Comparison of ENCODE assay signal across 7 cellular contexts in genomic region chr19:13850910-13851753, GRCh38. TPM values are rescaled to one million over a fixed set of nuclear protein-coding genes. Genes with fewer than 3 reads are reported as not detected.
DNase-seq lines count a peak whose midpoint lies in the region; ATAC-seq lines count a peak whose summit lies in the region.

No MANE protein-coding gene starts in this region.

- no peaks in the 10 kb centered on the region for H3K27me3 ChIP-seq in HUES64 (ENCODE audit: insufficient read depth, low read length)
- H3K27me3 ChIP-seq in layer of hippocampus (ENCODE audit: control insufficient read depth, insufficient read depth, low read length): no peaks in the 10 kb centered on the region

- CTCF ChIA-PET in activated CD4-positive, alpha-beta T cell treated with anti-CD3 and anti-CD28 coated beads for 36 hours (lab: Charles Lee): interaction anchor here (0.5 to 3.6 kb wide), 5 partner anchors 9 to 198 kb away, joined by 3 to 27 read pairs (median 5); no protein-coding TSS in a partner anchor

- peak; percentile 71 for DNase-seq in activated CD4-positive, alpha-beta T cell treated with anti-CD3 and anti-CD28 coated beads for 36 hours
- DNase-seq in stimulated activated CD4-positive, alpha-beta T cell treated with anti-CD3 and anti-CD28 coated beads, Interleukin-4, amount 100 ng/mL, for 1 hour: peak; percentile 68
- DNase-seq in UCSD-AML1 (lab: John Stamatoyannopoulos, UW; ENCODE audit: unreplicated experiment) (no peak), NCI-H2107 (lab: John Stamatoyannopoulos, UW) (no peak)

- no peaks in the 10 kb centered on the region for H3K9me3 Mint-ChIP-seq in activated CD4-positive, alpha-beta T cell treated with anti-CD3 and anti-CD28 coated beads for 36 hours (ENCODE audit: low read depth)

- peak overlapping the region; percentile 85 for H3K27ac Mint-ChIP-seq in activated CD4-positive, alpha-beta T cell treated with anti-CD3 and anti-CD28 coated beads for 36 hours

- H3K4me3 Mint-ChIP-seq in activated CD4-positive, alpha-beta T cell treated with anti-CD3 and anti-CD28 coated beads for 36 hours: peak overlapping the region; percentile 61

- WGBS in HUES64: 50% methylated on average over 26 of the region's 26 CpGs

- H3K4me1 ChIP-seq in HUES64 (ENCODE audit: insufficient read depth, low read length): peaks cover 19% of the 10 kb centered on the region

- intact Hi-C loops in activated CD4-positive, alpha-beta T cell treated with anti-CD3 and anti-CD28 coated beads for 36 hours (cut with DNase I, micrococcal nuclease): loop anchor here (1.0 to 2.0 kb wide), 3 partner anchors 10 to 56 kb away; partner anchors contain the start of gene ZSWIM4 (in 1 of the 2)

- H3K9ac ChIP-seq in HUES64 (ENCODE audit: low read depth, low read length): peak overlapping the region; percentile 63

- POLR2A ChIA-PET in activated CD4-positive, alpha-beta T cell treated with anti-CD3 and anti-CD28 coated beads for 36 hours (lab: Charles Lee): no interaction called here

- H3K4me3 ChIP-seq in HUES64 (ENCODE audit: low read length): peak overlapping the region; percentile 32; the same call in 1 of the 2 replicates

- ATAC-seq in activated CD4-positive, alpha-beta T cell treated with anti-CD3 and anti-CD28 coated beads for 36 hours: no peak

- no peaks in the 10 kb centered on the region for H3K27me3 Mint-ChIP-seq in activated CD4-positive, alpha-beta T cell treated with anti-CD3 and anti-CD28 coated beads for 36 hours

- peak overlapping the region; percentile 79 for H3K27ac ChIP-seq in HUES64 (ENCODE audit: low read depth, low read length)
- H3K27ac ChIP-seq in cingulate gyrus (ENCODE audit: low read depth, low read length): peak overlapping the region; percentile 97
- H3K27ac ChIP-seq in layer of hippocampus (ENCODE audit: low read depth, low read length): peak overlapping the region; percentile 90

- no peaks in the 10 kb centered on the region for H3K36me3 ChIP-seq in HUES64 (ENCODE audit: insufficient read depth, low read length)

- no peaks in the 10 kb centered on the region for H3K9me3 ChIP-seq in HUES64 (ENCODE audit: insufficient read depth, low read depth, low read length)

- peaks cover 25% of the 10 kb centered on the region for H3K4me1 Mint-ChIP-seq in activated CD4-positive, alpha-beta T cell treated with anti-CD3 and anti-CD28 coated beads for 36 hours

- H3K36me3 Mint-ChIP-seq in activated CD4-positive, alpha-beta T cell treated with anti-CD3 and anti-CD28 coated beads for 36 hours (ENCODE audit: low read depth): no peaks in the 10 kb centered on the region

RNA-seq across cellular contexts. Expression of gene NANOS3, which starts 25.8 kb away (rescaled TPM):
- polyA plus RNA-seq in HUES64 (2013, experiment 1 of 2): not detected
- polyA plus RNA-seq in HUES64 (2013, experiment 2 of 2): not detected
- 1 to 10 TPM; 1.2 to 1.6 TPM for total RNA-seq in activated CD4-positive, alpha-beta T cell treated with anti-CD3 and anti-CD28 coated beads for 36 hours

RNA-seq across cellular contexts. Expression of gene BRME1, which starts 54.8 kb away (rescaled TPM):
- 2.2 TPM for polyA plus RNA-seq in HUES64 (2013, experiment 1 of 2)
- 2.5 TPM for polyA plus RNA-seq in HUES64 (2013, experiment 2 of 2)
- 1 to 10 TPM; 5.3 to 5.5 TPM for total RNA-seq in activated CD4-positive, alpha-beta T cell treated with anti-CD3 and anti-CD28 coated beads for 36 hours

RNA-seq across cellular contexts. Expression of gene CC2D1A, which starts 54.9 kb away (rescaled TPM):
- 16.8 TPM for polyA plus RNA-seq in HUES64 (2013, experiment 1 of 2)
- 16.7 TPM for polyA plus RNA-seq in HUES64 (2013, experiment 2 of 2)
- 10 to 100 TPM; 30.2 to 34.3 TPM for total RNA-seq in activated CD4-positive, alpha-beta T cell treated with anti-CD3 and anti-CD28 coated beads for 36 hours

RNA-seq across cellular contexts. Expression of gene ZSWIM4, which starts 55.9 kb away (rescaled TPM):
- polyA plus RNA-seq in HUES64 (2013, experiment 1 of 2): 15.5 TPM
- polyA plus RNA-seq in HUES64 (2013, experiment 2 of 2): 16.8 TPM
- total RNA-seq in activated CD4-positive, alpha-beta T cell treated with anti-CD3 and anti-CD28 coated beads for 36 hours: 1 to 10 TPM; 5.6 to 5.8 TPM

Comparison
In these comparisons a context has a peak if more than half of its experiments do, and no peak if none do; other contexts are left out.
1. DNase-seq: peak in activated CD4-positive, alpha-beta T cell treated with anti-CD3 and anti-CD28 coated beads for 36 hours (single experiment) and stimulated activated CD4-positive, alpha-beta T cell treated with anti-CD3 and anti-CD28 coated beads, Interleukin-4, amount 100 ng/mL, for 1 hour (single experiment); none in UCSD-AML1 (single experiment) and NCI-H2107 (single experiment).
2. Peak in every context shown above with its lines, with median percentiles within 50 percentile points of each other: H3K27ac ChIP-seq.